29 cellular contexts compared by ENCODE assay signal in the genomic region with DNA sequence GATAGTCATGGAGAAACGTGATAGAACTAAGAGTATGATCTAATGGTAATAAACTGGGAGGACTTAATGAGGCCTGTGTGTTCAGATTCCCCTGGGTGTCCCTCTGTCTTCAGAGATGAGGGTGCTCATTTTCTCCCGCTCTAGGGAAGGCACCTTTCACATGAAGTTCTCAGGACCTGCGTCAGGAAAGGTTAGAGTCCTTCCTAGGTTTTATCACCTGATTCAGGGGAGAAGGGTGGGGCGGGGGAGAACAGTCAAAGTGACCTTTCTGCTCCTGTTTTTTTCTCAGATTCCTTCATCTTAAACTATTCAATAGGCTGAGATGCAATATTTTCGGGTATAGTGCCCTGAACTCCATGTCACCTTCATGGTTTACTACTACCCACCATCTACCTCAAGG. TPM values are rescaled to one million over a fixed set of nuclear protein-coding genes. Genes with fewer than 3 reads are reported as not detected.
"Had no signal": no experiment of that assay in that cellular context is flagged by ENCODE, and none has a peak within 500 bp of the region (broad histone marks: within the 10 kb centered on the region; RNA-seq: fewer than 3 reads in every experiment).

No MANE protein-coding gene starts in this region.

- H3K27me3 ChIP-seq: ascending aorta, cardiac muscle cell, colonic mucosa, hepatocyte, spleen, upper lobe of right lung had no signal

- H3K4me3 ChIP-seq: ascending aorta, cardiac muscle cell, colonic mucosa, gastroesophageal sphincter, hepatocyte, spleen, upper lobe of right lung had no signal

- H3K4me2 ChIP-seq: hepatocyte had no signal

- FAIRE-seq: TTC549 had no signal

- H3K36me3 ChIP-seq: ascending aorta, cardiac muscle cell, colonic mucosa, gastroesophageal sphincter had no signal

- H3K27ac ChIP-seq: ascending aorta, cardiac muscle cell, colonic mucosa, gastroesophageal sphincter, upper lobe of right lung had no signal

- H2AFZ ChIP-seq: hepatocyte had no signal

- H3K79me2 ChIP-seq: hepatocyte had no signal

- H3K4me1 ChIP-seq: ascending aorta, colonic mucosa had no signal

- H3K9me3 ChIP-seq: ascending aorta, colonic mucosa, upper lobe of right lung had no signal

- ATAC-seq: gastroesophageal sphincter; naive thymus-derived CD8-positive, alpha-beta T cell; right cardiac atrium; upper lobe of right lung had no signal

- DNase-seq: activated CD4-positive, alpha-beta memory T cell treated with anti-CD3 and anti-CD28 coated beads for 36 hours; activated CD4-positive, alpha-beta T cell treated with anti-CD3 and anti-CD28 coated beads, Interleukin-2, amount 10 ng/mL, durations not matched to agents 24 days and 14 days; activated CD4-positive, CD25-positive, alpha-beta regulatory T cell treated with anti-CD3 and anti-CD28 coated beads, Interleukin-2, amount 50 U/mL, for 72 hours; activated CD8-positive, alpha-beta memory T cell treated with anti-CD3 and anti-CD28 coated beads, Interleukin-2, amount 50 U/mL, for 4 hours; activated effector memory CD4-positive, alpha-beta T cell treated with anti-CD3 and anti-CD28 coated beads, Interleukin-2, amount 50 U/mL, for 16 hours; activated naive CD4-positive, alpha-beta T cell treated with anti-CD3 and anti-CD28 coated beads, Interleukin-2, amount 10 ng/mL, durations not matched to agents 7 days and 5 days; activated naive CD8-positive, alpha-beta T cell treated with anti-CD3 and anti-CD28 coated beads, Interleukin-2, amount 10 ng/mL, durations not matched to agents 7 days and 5 days; activated T-cell treated with anti-CD3 and anti-CD28 coated beads, Interleukin-2, amount 50 U/mL, for 1 hour; colonic mucosa; effector memory CD4-positive, alpha-beta T cell; erythroblast; islet precursor cell; left ventricle myocardium superior; midbrain; naive thymus-derived CD8-positive, alpha-beta T cell; occipital lobe; right cardiac atrium; spleen; stimulated activated naive CD4-positive, alpha-beta T cell treated with Interleukin-2 at 50 U/mL for 16 hours; upper lobe of right lung had no signal

RNA-seq across cellular contexts. Expression of a gene that starts 22.4 kb away (rescaled TPM):
- total RNA-seq: ascending aorta, cardiac muscle cell, colonic mucosa, dermis microvascular lymphatic vessel endothelial cell, fibroblast of villous mesenchyme, gastroesophageal sphincter, hepatocyte, left ventricle myocardium superior, neural crest cell had no signal
- polyA plus RNA-seq: cardiac muscle cell, fibroblast of lung, hepatocyte, right cardiac atrium had no signal
